In the genomic region with DNA sequence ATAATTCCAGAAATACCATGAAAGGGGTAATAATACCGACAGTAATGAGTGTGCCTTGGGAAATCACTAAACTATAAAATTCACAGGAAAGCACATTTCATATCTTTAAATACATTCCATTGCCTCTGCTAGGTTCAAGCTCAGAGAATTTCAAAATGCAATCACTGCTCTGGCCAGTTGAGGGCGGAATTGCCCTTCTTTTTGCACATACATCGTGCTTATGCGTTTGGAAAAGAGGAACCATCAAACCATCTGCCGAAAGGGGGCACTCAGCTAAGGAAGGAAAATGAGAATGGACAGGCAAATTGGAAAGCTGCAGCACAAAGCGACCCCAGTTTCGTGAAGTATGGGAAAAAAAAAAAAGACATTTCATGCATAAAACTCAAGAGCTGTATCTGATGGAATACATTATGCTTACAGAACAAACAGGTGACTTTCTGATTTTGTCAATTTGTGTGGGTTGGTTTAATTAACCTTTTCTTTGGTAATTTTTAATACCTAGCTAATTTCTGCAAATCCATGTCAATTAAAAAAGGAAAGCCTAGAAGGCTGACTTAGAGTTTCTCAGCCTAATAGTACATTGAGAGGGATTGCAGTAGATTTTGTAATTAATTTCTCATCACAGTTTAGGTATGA, we compare ENCODE assay signal across 9 cellular contexts.
DNase-seq lines count a peak whose midpoint lies in the region; ATAC-seq, FAIRE-seq and TF ChIP-seq lines count a peak whose summit lies in the region.
"Had no signal": no experiment of that assay in that cellular context is flagged by ENCODE, and none has a peak within 500 bp of the region (broad histone marks: within the 10 kb centered on the region; RNA-seq: fewer than 3 reads in every experiment).

No MANE protein-coding gene starts in this region.

- DNase-seq in activated T-cell treated with anti-CD3 and anti-CD28 coated beads for 48 hours (ENCODE audit: low read depth): peak; percentile 33
- no peak for DNase-seq in activated T-cell treated with anti-CD3 and anti-CD28 coated beads, Interleukin-2, amount 50 U/mL, for 4 hours
- peak; percentile 30 for DNase-seq in HEK293T (ENCODE audit: extremely low spot score)
- peak; percentile 50 for DNase-seq in LNCaP clone FGC (ENCODE audit: low read depth)
- peak; percentile 92 for DNase-seq in OCI-M1 (lab: John Stamatoyannopoulos, UW)
- DNase-seq in astrocyte (ENCODE audit: low read depth): peak; percentile 56
- DNase-seq in hypothalamus (lab: John Stamatoyannopoulos, UW): peak in 47 of 51 donors; percentile 1 to 88 (median 54)
- peak; percentile 10 for DNase-seq in smooth muscle cell (lab: John Stamatoyannopoulos, UW; ENCODE audit: unreplicated experiment)

- no peaks in the 10 kb centered on the region for H3K79me2 ChIP-seq in astrocyte (ENCODE audit: insufficient read depth, low read length)
- H3K79me2 ChIP-seq in smooth muscle cell (ENCODE audit: low read depth): no peaks in the 10 kb centered on the region

- no peak overlapping the region for H3K4me2 ChIP-seq in astrocyte (ENCODE audit: low read length)
- H3K4me2 ChIP-seq in smooth muscle cell: no peak overlapping the region

- CTCF ChIA-PET in HEK293T (lab: Yijun Ruan, JAX): interaction anchor here (0.6 to 1.4 kb wide), 24 partner anchors 9 to 1856 kb away, joined by 3 to 11 read pairs (median 4); no protein-coding TSS in a partner anchor

- H3K4me3 ChIP-seq in LNCaP clone FGC (ENCODE audit: low read depth, low read length) (no peak overlapping the region), astrocyte (ENCODE audit: insufficient read depth, low read depth, low read length) (no peak overlapping the region), smooth muscle cell (no peak overlapping the region)

- POLR2A ChIA-PET in HEK293T (lab: Yijun Ruan, JAX): no interaction called here

- ATAC-seq in activated T-cell treated with anti-CD3 and anti-CD28 coated beads, Interleukin-2, amount 50 U/mL, for 4 hours: no peak

- no peak overlapping the region for H3K27ac Mint-ChIP-seq in astrocyte (ENCODE audit: unreplicated experiment)

- H3K4me3 Mint-ChIP-seq in activated T-cell treated with anti-CD3 and anti-CD28 coated beads, Interleukin-2, amount 50 U/mL, for 4 hours: no peak overlapping the region
- no peak overlapping the region for H3K4me3 Mint-ChIP-seq in astrocyte (ENCODE audit: unreplicated experiment)

- no peaks in the 10 kb centered on the region for H4K20me1 ChIP-seq in astrocyte (ENCODE audit: insufficient read depth, low read length)
- H4K20me1 ChIP-seq in smooth muscle cell (ENCODE audit: low read depth): no peaks in the 10 kb centered on the region

- H3K27ac ChIP-seq in astrocyte (ENCODE audit: low read depth, low read length) (no peak overlapping the region), smooth muscle cell (ENCODE audit: low read depth) (no peak overlapping the region)
- H3K27ac ChIP-seq: neutrophil had no signal

- no peaks in the 10 kb centered on the region for H3K9me3 Mint-ChIP-seq in activated T-cell treated with anti-CD3 and anti-CD28 coated beads, Interleukin-2, amount 50 U/mL, for 4 hours
- H3K9me3 Mint-ChIP-seq in astrocyte (ENCODE audit: unreplicated experiment): no peaks in the 10 kb centered on the region

- H3K36me3 Mint-ChIP-seq in activated T-cell treated with anti-CD3 and anti-CD28 coated beads, Interleukin-2, amount 50 U/mL, for 4 hours (ENCODE audit: insufficient read depth): no peaks in the 10 kb centered on the region
- H3K36me3 Mint-ChIP-seq in astrocyte (ENCODE audit: low read depth, unreplicated experiment): no peaks in the 10 kb centered on the region

- H2AFZ ChIP-seq in astrocyte (ENCODE audit: low read depth, low read length) (no peak overlapping the region), smooth muscle cell (ENCODE audit: low read depth) (no peak overlapping the region)

- no peaks in the 10 kb centered on the region for H3K4me1 Mint-ChIP-seq in activated T-cell treated with anti-CD3 and anti-CD28 coated beads, Interleukin-2, amount 50 U/mL, for 4 hours (ENCODE audit: low read depth)
- H3K4me1 Mint-ChIP-seq in astrocyte (ENCODE audit: low read depth, unreplicated experiment): no peaks in the 10 kb centered on the region

- 5% methylated on average over 7 of the region's 7 CpGs for WGBS in smooth muscle cell (ENCODE audit: low lambda C conversion rate)

- H3K36me3 ChIP-seq in astrocyte (ENCODE audit: insufficient read depth, low read length) (no peaks in the 10 kb centered on the region), smooth muscle cell (ENCODE audit: low read depth) (no peaks in the 10 kb centered on the region)
- H3K36me3 ChIP-seq: neutrophil had no signal

- H3K27me3 ChIP-seq in astrocyte (ENCODE audit: insufficient read depth, low read length) (no peaks in the 10 kb centered on the region), smooth muscle cell (ENCODE audit: low read depth) (no peaks in the 10 kb centered on the region)
- H3K27me3 ChIP-seq: neutrophil had no signal

- no peak overlapping the region for H3K9ac ChIP-seq in astrocyte (ENCODE audit: low read length)
- H3K9ac ChIP-seq in smooth muscle cell (ENCODE audit: low read depth): no peak overlapping the region

- H3F3A ChIP-seq in smooth muscle cell (ENCODE audit: low read depth): no peaks in the 10 kb centered on the region

- peak; percentile 73 for FAIRE-seq in astrocyte (lab: Jason Lieb, UNC)

- H3K4me1 ChIP-seq in astrocyte (ENCODE audit: insufficient read depth, low read length): no peaks in the 10 kb centered on the region
- no peaks in the 10 kb centered on the region for H3K4me1 ChIP-seq in smooth muscle cell (ENCODE audit: low read depth)

- no peaks in the 10 kb centered on the region for H3K27me3 Mint-ChIP-seq in activated T-cell treated with anti-CD3 and anti-CD28 coated beads, Interleukin-2, amount 50 U/mL, for 4 hours (ENCODE audit: low read depth)
- H3K27me3 Mint-ChIP-seq in astrocyte (ENCODE audit: low read depth, unreplicated experiment): no peaks in the 10 kb centered on the region

- no peaks in the 10 kb centered on the region for H3K9me3 ChIP-seq in astrocyte (ENCODE audit: insufficient read depth, low read depth, low read length)
- H3K9me3 ChIP-seq in smooth muscle cell (replicated peaks; ENCODE audit: low read depth): no peaks in the 10 kb centered on the region
- H3K9me3 ChIP-seq: neutrophil had no signal

- TF ChIP-seq CTCF in LNCaP clone FGC (IDR thresholded peaks at IDR 0.05; ENCODE audit: control insufficient read depth, extremely low read depth, insufficient read depth) (peak; percentile 100), astrocyte (IDR thresholded peaks at IDR 0.05; ENCODE audit: insufficient read depth, low read depth, low read length) (peak; percentile 100), smooth muscle cell (IDR thresholded peaks at IDR 0.05; ENCODE audit: borderline replicate concordance, insufficient read depth, poor library complexity, severe bottlenecking) (peak; percentile 96)

TF ChIP-seq in HEK293T, 16 proteins besides CTCF, POLR2A, EP300 and RAD21:
- TF ChIP-seq CTBP1 (IDR thresholded peaks at IDR 0.05; ENCODE audit: borderline replicate concordance): no peak
- TF ChIP-seq FOXA1 (IDR thresholded peaks at IDR 0.05): no peak
- TF ChIP-seq TARDBP (IDR thresholded peaks at IDR 0.05): no peak
- no peak for TF ChIP-seq NFRKB (IDR thresholded peaks at IDR 0.05)
- no peak for TF ChIP-seq FOXK2 (IDR thresholded peaks at IDR 0.05)
- no peak for TF ChIP-seq L3MBTL2 (conservative IDR thresholded peaks at IDR 0.05)
- TF ChIP-seq ARNT (IDR thresholded peaks at IDR 0.05): no peak
- no peak for TF ChIP-seq LEF1 (IDR thresholded peaks at IDR 0.05; ENCODE audit: borderline replicate concordance)
- TF ChIP-seq SUZ12 (IDR thresholded peaks at IDR 0.05): no peak
- no peak for TF ChIP-seq FOXM1 (IDR thresholded peaks at IDR 0.05; ENCODE audit: borderline replicate concordance)
- TF ChIP-seq SP1 (IDR thresholded peaks at IDR 0.05): no peak
- no peak for TF ChIP-seq BHLHE40 (IDR thresholded peaks at IDR 0.05; ENCODE audit: borderline replicate concordance)
- no peak for TF ChIP-seq ELF4 (IDR thresholded peaks at IDR 0.05)
- TF ChIP-seq, protein P1, sequence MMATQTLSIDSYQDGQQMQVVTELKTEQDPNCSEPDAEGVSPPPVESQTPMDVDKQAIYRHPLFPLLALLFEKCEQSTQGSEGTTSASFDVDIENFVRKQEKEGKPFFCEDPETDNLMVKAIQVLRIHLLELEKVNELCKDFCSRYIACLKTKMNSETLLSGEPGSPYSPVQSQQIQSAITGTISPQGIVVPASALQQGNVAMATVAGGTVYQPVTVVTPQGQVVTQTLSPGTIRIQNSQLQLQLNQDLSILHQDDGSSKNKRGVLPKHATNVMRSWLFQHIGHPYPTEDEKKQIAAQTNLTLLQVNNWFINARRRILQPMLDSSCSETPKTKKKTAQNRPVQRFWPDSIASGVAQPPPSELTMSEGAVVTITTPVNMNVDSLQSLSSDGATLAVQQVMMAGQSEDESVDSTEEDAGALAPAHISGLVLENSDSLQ (IDR thresholded peaks at IDR 0.05): no peak
- TF ChIP-seq ZNF384 (IDR thresholded peaks at IDR 0.05): no peak
- no peak for TF ChIP-seq HDGF (IDR thresholded peaks at IDR 0.05; ENCODE audit: borderline replicate concordance)
